Comparison of ENCODE assay signal across 8 cellular contexts in the genomic region with DNA sequence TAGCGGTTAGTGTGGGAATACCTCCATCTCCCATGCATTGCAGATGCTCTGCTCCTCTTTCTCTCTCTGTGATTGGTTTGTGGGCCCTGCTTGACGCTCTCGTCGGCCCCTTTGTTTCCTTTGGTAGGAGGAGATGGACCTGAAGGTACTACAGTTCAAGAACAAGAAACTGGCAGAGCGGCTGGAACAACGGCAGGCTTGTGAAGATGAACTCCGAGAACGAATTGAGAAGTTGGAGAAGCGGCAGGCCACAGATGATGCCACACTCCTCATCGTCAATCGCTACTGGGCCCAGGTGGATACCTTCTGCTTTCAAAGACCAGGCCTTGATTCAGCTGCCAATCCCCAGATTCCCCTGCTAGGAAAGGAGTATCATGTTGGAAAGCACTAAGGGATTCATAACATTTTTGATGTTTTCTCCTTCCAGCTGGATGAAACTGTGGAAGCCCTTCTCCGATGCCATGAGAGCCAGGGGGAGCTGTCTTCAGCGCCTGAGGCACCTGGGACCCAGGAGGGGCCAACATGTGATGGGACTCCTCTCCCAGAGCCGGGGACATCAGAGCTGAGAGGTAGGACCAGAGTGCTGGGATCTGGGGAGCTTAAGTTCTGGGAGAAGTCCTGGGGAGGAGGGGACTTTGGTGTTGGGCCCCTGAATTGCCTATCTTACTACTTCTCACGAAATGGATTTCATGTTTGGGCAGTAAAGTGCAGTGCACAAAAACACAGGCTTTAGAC. TPM values are rescaled to one million over a fixed set of nuclear protein-coding genes. Genes with fewer than 3 reads are reported as not detected.
DNase-seq lines count a peak whose midpoint lies in the region; ATAC-seq and TF ChIP-seq lines count a peak whose summit lies in the region.

No MANE protein-coding gene starts in this region.

- DNase-seq in MM.1S, result no peak
- no peak for DNase-seq in effector memory CD4-positive, alpha-beta T cell
- no peak for DNase-seq in left colon
- no peak for DNase-seq in effector CD8-positive, alpha-beta T cell (lab: John Stamatoyannopoulos, UW)
- DNase-seq in COLO668 (lab: John Stamatoyannopoulos, UW; ENCODE audit: unreplicated experiment), result no peak
- DNase-seq in NCI-H2029 (lab: John Stamatoyannopoulos, UW), result no peak

- peak overlapping the region; percentile 77 to 93 (median 88) for H3K9ac ChIP-seq in BLaER1 treated with 17β-estradiol and CSF1 and Interleukin-3, amounts not matched to agents 10 nM and 100 nM
- H3K9ac ChIP-seq in MM.1S (ENCODE audit: low read length), result peak overlapping the region; percentile 80

- no peaks in the 10 kb centered on the region for H3K27me3 ChIP-seq in BLaER1 treated with 17β-estradiol and CSF1 and Interleukin-3, amounts not matched to agents 10 nM and 100 nM
- no peaks in the 10 kb centered on the region for H3K27me3 ChIP-seq in MM.1S (replicated peaks; ENCODE audit: insufficient read depth, low read length)
- no peaks in the 10 kb centered on the region for H3K27me3 ChIP-seq in effector memory CD4-positive, alpha-beta T cell (replicated peaks; ENCODE audit: control insufficient read depth, insufficient read depth, low read length, poor library complexity, severe bottlenecking)

- intact Hi-C loops in left colon (cut with DNase I, micrococcal nuclease), result no loop called here

- peaks cover 47% of the 10 kb centered on the region for H3K36me3 Mint-ChIP-seq in nephron (ENCODE audit: low read depth)

- peak overlapping the region; percentile 68 to 96 (median 88) for H3K4me3 ChIP-seq in BLaER1 treated with 17β-estradiol and CSF1 and Interleukin-3, amounts not matched to agents 10 nM and 100 nM
- peak overlapping the region; percentile 83 for H3K4me3 ChIP-seq in MM.1S (ENCODE audit: low read length)
- peak overlapping the region; percentile 97 for H3K4me3 ChIP-seq in effector memory CD4-positive, alpha-beta T cell (ENCODE audit: insufficient read depth, low read depth, low read length, poor library complexity, severe bottlenecking)

- peaks cover 44 to 53% (median 50%) of the 10 kb centered on the region in 10 experiments for H3K4me1 ChIP-seq in BLaER1 treated with 17β-estradiol and CSF1 and Interleukin-3, amounts not matched to agents 10 nM and 100 nM
- peaks cover 17% of the 10 kb centered on the region for H3K4me1 ChIP-seq in MM.1S (ENCODE audit: low read length)
- H3K4me1 ChIP-seq in effector memory CD4-positive, alpha-beta T cell (ENCODE audit: control insufficient read depth, insufficient read depth, low read length, poor library complexity, severe bottlenecking), result peaks cover 19% of the 10 kb centered on the region

- peak overlapping the region; percentile 88 to 98 (median 97) for H3K4me3 Mint-ChIP-seq in nephron

- no peaks in the 10 kb centered on the region for H3F3A ChIP-seq in MM.1S (ENCODE audit: insufficient read depth, low read length)

- no peaks in the 10 kb centered on the region for H3K27me3 Mint-ChIP-seq in nephron (ENCODE audit: low read depth)

- peaks cover 0 to 48% (median 31%) of the 10 kb centered on the region in 11 experiments; a peak in 16 of 22 replicates for H4K20me1 ChIP-seq in BLaER1 treated with 17β-estradiol and CSF1 and Interleukin-3, amounts not matched to agents 10 nM and 100 nM
- no peaks in the 10 kb centered on the region for H4K20me1 ChIP-seq in MM.1S (ENCODE audit: insufficient read depth, low read length)

- peaks cover 25% of the 10 kb centered on the region for H3K79me2 ChIP-seq in MM.1S (ENCODE audit: low read length)

- H3K27ac ChIP-seq in BLaER1 treated with 17β-estradiol and CSF1 and Interleukin-3, amounts not matched to agents 10 nM and 100 nM, result peak overlapping the region in 10 of 11 experiments; percentile 71 to 86 (median 82); a peak in 21 of 22 replicates
- H3K27ac ChIP-seq in MM.1S (ENCODE audit: low read length), result no peak overlapping the region
- H3K27ac ChIP-seq in effector memory CD4-positive, alpha-beta T cell (ENCODE audit: insufficient read depth, low read length, poor library complexity, severe bottlenecking), result peak overlapping the region; percentile 77

- peak overlapping the region; percentile 88 to 100 (median 97) for H3K4me2 ChIP-seq in BLaER1 treated with 17β-estradiol and CSF1 and Interleukin-3, amounts not matched to agents 10 nM and 100 nM
- H3K4me2 ChIP-seq in MM.1S (ENCODE audit: low read depth, low read length), result peak overlapping the region; percentile 90

- H3K9me3 Mint-ChIP-seq in nephron, result no peaks in the 10 kb centered on the region

- no peaks in the 10 kb centered on the region for H3K9me3 ChIP-seq in BLaER1 treated with 17β-estradiol and CSF1 and Interleukin-3, amounts not matched to agents 10 nM and 100 nM (replicated peaks in 1 of 11)
- H3K9me3 ChIP-seq in MM.1S (replicated peaks; ENCODE audit: insufficient read depth, low read length), result no peaks in the 10 kb centered on the region
- H3K9me3 ChIP-seq in effector memory CD4-positive, alpha-beta T cell (ENCODE audit: control insufficient read depth, low read length), result no peaks in the 10 kb centered on the region

- peaks cover 51 to 72% (median 62%) of the 10 kb centered on the region in 11 experiments for H3K36me3 ChIP-seq in BLaER1 treated with 17β-estradiol and CSF1 and Interleukin-3, amounts not matched to agents 10 nM and 100 nM
- peaks cover 9% of the 10 kb centered on the region; the same call in 1 of the 2 replicates for H3K36me3 ChIP-seq in MM.1S (replicated peaks; ENCODE audit: insufficient read depth, low read length)
- H3K36me3 ChIP-seq in effector memory CD4-positive, alpha-beta T cell (ENCODE audit: control insufficient read depth, insufficient read depth, low read length), result peaks cover 48% of the 10 kb centered on the region

- H3K4me1 Mint-ChIP-seq in nephron, result peaks cover 23% of the 10 kb centered on the region

- H3K27ac Mint-ChIP-seq in nephron, result peak overlapping the region; percentile 17 to 86 (median 85)

- H2AFZ ChIP-seq in MM.1S (ENCODE audit: low read length), result 0 out of 2 replicates have a peak overlapping the region, but pooled peaks have one; percentile 47

- TF ChIP-seq CTCF in MM.1S (IDR thresholded peaks at IDR 0.05; ENCODE audit: low read length) (no peak), nephron (IDR thresholded peaks at IDR 0.05; ENCODE audit: unreplicated experiment in 3 of 3) (no peak)

- no peak for ATAC-seq in left colon

- no peaks in the 10 kb centered on the region for H3K9me2 ChIP-seq in MM.1S (replicated peaks; ENCODE audit: insufficient read depth, low read length)

RNA-seq across cellular contexts. Expression of gene RNF40, which starts 1.0 kb away (rescaled TPM):
- 10 to 100 TPM; 82.9 to 99.8 TPM for total RNA-seq in left colon

RNA-seq across cellular contexts. Expression of gene CFAP119, which starts 1.3 kb away (rescaled TPM):
- 1 to 10 TPM; 5.9 to 7.8 TPM for total RNA-seq in left colon

RNA-seq across cellular contexts. Expression of gene PHKG2, which starts 14.9 kb away (rescaled TPM):
- total RNA-seq in left colon, result 10 to 100 TPM; 38.0 to 42.8 TPM

RNA-seq across cellular contexts. Expression of gene ZNF629, which starts 23.8 kb away (rescaled TPM):
- total RNA-seq in left colon, result 10 to 100 TPM; 12.3 to 15.2 TPM
